ENCODE assay signal across 9 cellular contexts in genomic region chr6:12113190-12113578, GRCh38.
DNase-seq lines count a peak whose midpoint lies in the region; ATAC-seq, FAIRE-seq and TF ChIP-seq lines count a peak whose summit lies in the region.
"Had no signal": no experiment of that assay in that cellular context is flagged by ENCODE, and none has a peak within 500 bp of the region (broad histone marks: within the 10 kb centered on the region; RNA-seq: fewer than 3 reads in every experiment).

No MANE protein-coding gene starts in this region.

- H3K9me1 ChIP-seq in IMR-90 (ENCODE audit: insufficient read depth, low read length), result peaks cover 8% of the 10 kb centered on the region
- no peaks in the 10 kb centered on the region for H3K9me1 ChIP-seq in K562 (ENCODE audit: control insufficient read depth, insufficient read depth, low read length)

- TF ChIP-seq CTCF in IMR-90 (conservative IDR thresholded peaks at IDR 0.05; ENCODE audit: low read depth, low read length) (no peak), K562 (IDR thresholded peaks at IDR 0.05 in 2 of 3, conservative IDR thresholded peaks at IDR 0.05 in 1 of 3; ENCODE audit: insufficient read depth in 2 of 3, low read depth in 1 of 3, low read length in 3 of 3) (no peak), osteocyte (IDR thresholded peaks at IDR 0.05) (no peak), BE2C (IDR thresholded peaks at IDR 0.05; ENCODE audit: low read depth, low read length) (no peak)

- H3K79me1 ChIP-seq in IMR-90 (ENCODE audit: low read depth in 1 of 2, low read length in 2 of 2), result peaks cover 11 to 31% of the 10 kb centered on the region in 2 experiments; a peak in 3 of 4 replicates

- peaks cover 28% of the 10 kb centered on the region for H3K79me2 ChIP-seq in K562 (ENCODE audit: control insufficient read depth, insufficient read depth, low read length)

- H3K36me3 Mint-ChIP-seq in osteocyte (ENCODE audit: unreplicated experiment), result peaks cover 21% of the 10 kb centered on the region

- H3K56ac ChIP-seq in IMR-90 (ENCODE audit: extremely low read depth, insufficient read depth, low read length), result no peak overlapping the region

- CTCF ChIA-PET in IMR-90 (lab: Yijun Ruan, JAX), result no interaction called here
- CTCF ChIA-PET in K562 (lab: Yijun Ruan, JAX; ENCODE audit: low intra/inter-chr PET ratio), result no interaction called here

- H2BK5ac ChIP-seq in IMR-90 (ENCODE audit: low read depth, low read length, poor library complexity, severe bottlenecking), result peak overlapping the region; percentile 54

- H3K9me3 Mint-ChIP-seq in osteocyte (ENCODE audit: unreplicated experiment), result peaks cover 17% of the 10 kb centered on the region

- peak overlapping the region; percentile 35; the same call in 1 of the 3 replicates for H2BK15ac ChIP-seq in IMR-90 (ENCODE audit: low read depth, low read length)

- 84% methylated on average over 6 of the region's 6 CpGs; no CpG with 5 or more reads in 1 of the 2 experiments for WGBS in IMR-90 (ENCODE audit: extremely low coverage in 2 of 2, insufficient read length in 1 of 2), 2 experiments
- WGBS in K562 (ENCODE audit: insufficient coverage, low coverage, missing lambda C conversion rate), result 78% methylated on average over 6 of the region's 6 CpGs

- H3K4me2 ChIP-seq in IMR-90 (ENCODE audit: low read depth, low read length) (no peak overlapping the region), K562 (ENCODE audit: insufficient read depth, low read length) (no peak overlapping the region)

- H2AFZ ChIP-seq in IMR-90 (replicated peaks; ENCODE audit: low read length, poor library complexity) (peak overlapping the region; percentile 50), K562 (ENCODE audit: low read depth, low read length) (no peak overlapping the region)

- FAIRE-seq in K562 (lab: Jason Lieb, UNC), result no peak

- H3K9me3 ChIP-seq in IMR-90 (ENCODE audit: control insufficient read depth, insufficient read depth, low read length) (no peaks in the 10 kb centered on the region; the same call in 1 of the 2 replicates), K562 (replicated peaks; ENCODE audit: control insufficient read depth, insufficient read depth, low read depth, low read length) (no peaks in the 10 kb centered on the region), BE2C (no peaks in the 10 kb centered on the region)

- H3K27me3 Mint-ChIP-seq in osteocyte (ENCODE audit: unreplicated experiment), result no peaks in the 10 kb centered on the region

- TF ChIP-seq RAD21 in IMR-90 (IDR thresholded peaks at IDR 0.05; ENCODE audit: low read length), result no peak
- no peak for TF ChIP-seq RAD21 in K562 (CRISPR knock-in tag; conservative IDR thresholded peaks at IDR 0.05 in 1 of 2, IDR thresholded peaks at IDR 0.05 in 1 of 2)

- H3K27me3 ChIP-seq in IMR-90 (ENCODE audit: control insufficient read depth, insufficient read depth, low read length), result no peaks in the 10 kb centered on the region
- no peaks in the 10 kb centered on the region for H3K27me3 ChIP-seq in K562 (ENCODE audit: control insufficient read depth in 2 of 2, insufficient read depth in 2 of 2, low read length in 2 of 2)
- H3K27me3 ChIP-seq in BE2C, result no peaks in the 10 kb centered on the region

- H3K4me1 Mint-ChIP-seq in osteocyte (ENCODE audit: unreplicated experiment), result peaks cover 24% of the 10 kb centered on the region

- no peak overlapping the region for H2AK9ac ChIP-seq in IMR-90 (replicated peaks; ENCODE audit: low read depth, low read length, poor library complexity)

- H4K91ac ChIP-seq in IMR-90 (ENCODE audit: insufficient read depth, low read depth, low read length), result no peak overlapping the region

- no peak overlapping the region for H3K18ac ChIP-seq in IMR-90 (ENCODE audit: low read depth, low read length)

- H4K20me1 ChIP-seq in IMR-90 (ENCODE audit: insufficient read depth, low read length) (no peaks in the 10 kb centered on the region), K562 (replicated peaks; ENCODE audit: control insufficient read depth, insufficient read depth, low read length) (no peaks in the 10 kb centered on the region)

- H3K4me3 ChIP-seq in IMR-90 (ENCODE audit: insufficient read depth, low read depth, low read length) (no peak overlapping the region), K562 (no peak overlapping the region), BE2C (ENCODE audit: low read depth, low read length) (no peak overlapping the region)

- H3K27ac Mint-ChIP-seq in osteocyte (ENCODE audit: unreplicated experiment), result peak overlapping the region; percentile 59

- no peak overlapping the region for H3K4me3 Mint-ChIP-seq in osteocyte (ENCODE audit: unreplicated experiment)

- TF ChIP-seq POLR2A in IMR-90 (IDR thresholded peaks at IDR 0.05; ENCODE audit: low read depth, low read length) (no peak), K562 (conservative IDR thresholded peaks at IDR 0.05) (no peak)

- no peak overlapping the region; the same call in 1 of the 2 replicates for H4K5ac ChIP-seq in IMR-90 (ENCODE audit: low read depth, low read length)

- no peak overlapping the region for H3K27ac ChIP-seq in IMR-90 (ENCODE audit: insufficient read depth, low read length)
- H3K27ac ChIP-seq in K562 (ENCODE audit: extremely low read depth, low read depth, low read length), result no peak overlapping the region

- no peak overlapping the region; the same call in 1 of the 2 replicates for H2BK120ac ChIP-seq in IMR-90 (ENCODE audit: low read depth, low read length)

- intact Hi-C loops in IMR-90 (cut with micrococcal nuclease) (no loop called here), K562 (cut with micrococcal nuclease) (no loop called here)

- BruUV-seq in IMR-90 (replicated peaks; lab: Mats Ljungman, UMichigan), result no TSS peak
- BruUV-seq in K562 (replicated peaks; lab: Mats Ljungman, UMichigan), result no TSS peak

- ATAC-seq in GM18511 (IDR thresholded peaks at IDR 0.05; ENCODE audit: unreplicated experiment) (peak; percentile 34), IMR-90 (ENCODE audit: low read depth) (peak; percentile 44; the same call in 1 of the 2 replicates), K562 (peak; percentile 43; the same call in 2 of the 3 replicates), GM18909 (IDR thresholded peaks at IDR 0.05; ENCODE audit: poor library complexity, unreplicated experiment) (no peak), HG02623 (IDR thresholded peaks at IDR 0.05; ENCODE audit: unreplicated experiment) (no peak)

- peak overlapping the region; percentile 35; the same call in 1 of the 2 replicates for H2AK5ac ChIP-seq in IMR-90 (ENCODE audit: low read depth, low read length)

- peaks cover 4% of the 10 kb centered on the region for H3K36me3 ChIP-seq in IMR-90 (ENCODE audit: control insufficient read depth, insufficient read depth, low read length)
- peaks cover 32% of the 10 kb centered on the region for H3K36me3 ChIP-seq in K562 (ENCODE audit: control insufficient read depth, insufficient read depth, low read length)
- H3K36me3 ChIP-seq in BE2C, result no peaks in the 10 kb centered on the region

- TF ChIP-seq EP300 in K562 (IDR thresholded peaks at IDR 0.05; ENCODE audit: low read length), result no peak

- peak overlapping the region in 1 of 2 experiments; percentile 61; a peak in 1 of 4 replicates for H4K8ac ChIP-seq in IMR-90 (ENCODE audit: low read depth in 2 of 2, low read length in 2 of 2)

- peaks cover 4% of the 10 kb centered on the region for H3K4me1 ChIP-seq in IMR-90 (ENCODE audit: control insufficient read depth, insufficient read depth, low read length)
- peaks cover 0 to 10% of the 10 kb centered on the region in 2 experiments; a peak in 3 of 5 replicates for H3K4me1 ChIP-seq in K562 (replicated peaks in 1 of 2; ENCODE audit: control insufficient read depth in 2 of 2, insufficient read depth in 2 of 2, low read length in 2 of 2)
- peaks cover 9% of the 10 kb centered on the region for H3K4me1 ChIP-seq in BE2C

- dilution Hi-C loops in IMR-90 (cut with HindIII; ENCODE audit: low sequenced_read_pairs, unreplicated experiment), result no loop called here

- H3K14ac ChIP-seq in IMR-90 (replicated peaks; ENCODE audit: low read depth, low read length), result peak overlapping the region; percentile 15; the same call in 1 of the 2 replicates

- H2BK20ac ChIP-seq in IMR-90 (ENCODE audit: low read depth, low read length), result no peak overlapping the region

- H3K23ac ChIP-seq in IMR-90 (ENCODE audit: low read depth, low read length), result peak overlapping the region; percentile 60; the same call in 1 of the 2 replicates

- DNase-seq in IMR-90, result peak; percentile 84
- DNase-seq in K562 (ENCODE audit: extremely low read depth in 1 of 4, low spot score in 3 of 4), result peak in 1 of 4 experiments; percentile 23
- no peak for DNase-seq in osteocyte (ENCODE audit: extremely low spot score, unreplicated experiment)
- no peak for DNase-seq in NCI-H187 treated with DMSO at 0.1 percent for 48 hours (lab: John Stamatoyannopoulos, UW)
- no peak for DNase-seq in BE2C
- DNase-seq: aorta had no signal

- H3K4ac ChIP-seq in IMR-90 (ENCODE audit: low read depth, low read length), result peak overlapping the region; percentile 36; the same call in 1 of the 2 replicates

- POLR2A ChIA-PET in IMR-90 (lab: Charles Lee; ENCODE audit: unreplicated experiment) (no interaction called here), K562 (lab: Yijun Ruan, JAX) (interaction anchor here (0.7 to 0.8 kb wide), 2 partner anchors 16 to 1480 kb away, joined by 3 read pairs; no protein-coding TSS in a partner anchor)

- in situ Hi-C loops in IMR-90 (cut with MboI; ENCODE audit: low sequenced_read_pairs) (no loop called here), K562 (cut with MboI) (no loop called here)

- H3K9ac ChIP-seq in IMR-90 (ENCODE audit: low read depth, low read length) (no peak overlapping the region), K562 (ENCODE audit: insufficient read depth in 1 of 2, low read depth in 2 of 2, low read length in 2 of 2) (no peak overlapping the region; a peak in 1 of 4 replicates)

TF ChIP-seq in IMR-90, 13 proteins besides CTCF, POLR2A, EP300 and RAD21:
- TF ChIP-seq CEBPB (IDR thresholded peaks at IDR 0.05; ENCODE audit: low read depth, low read length) (no peak), RCOR1 (IDR thresholded peaks at IDR 0.05; ENCODE audit: insufficient replicate concordance, low read length) (no peak), RFX5 (IDR thresholded peaks at IDR 0.05; ENCODE audit: low read depth, low read length) (no peak), MAFK (IDR thresholded peaks at IDR 0.05; ENCODE audit: low read depth, low read length) (0 out of 2 replicates have a peak, but pooled peaks have one; percentile 11), FOS (IDR thresholded peaks at IDR 0.05; ENCODE audit: low read depth, low read length) (no peak)

Comparison
In these comparisons a context has a peak if more than half of its experiments do, and no peak if none do; other contexts are left out.
1. ATAC-seq: peak in GM18511 (single experiment), IMR-90 (single experiment) and K562 (single experiment); none in GM18909 (single experiment) and HG02623 (single experiment).